ENCODE assay signal across 7 cellular contexts in genomic region chr3:49804141-49805041, GRCh38. TPM values are rescaled to one million over a fixed set of nuclear protein-coding genes. Genes with fewer than 3 reads are reported as not detected.
A peak's percentile ranks its signal among the peaks of the same experiment; 100 is the strongest.
DNase-seq lines count a peak whose midpoint lies in the region; ATAC-seq, FAIRE-seq and TF ChIP-seq lines count a peak whose summit lies in the region.
"Had no signal": no experiment of that assay in that cellular context is flagged by ENCODE, and none has a peak within 500 bp of the region (broad histone marks: within the 10 kb centered on the region; RNA-seq: fewer than 3 reads in every experiment).

No MANE protein-coding gene starts in this region.

- no peak overlapping the region for H3K27ac ChIP-seq in HUES6 (ENCODE audit: low read depth, low read length)
- H3K27ac ChIP-seq in parathyroid adenoma: peak overlapping the region; percentile 78

- no peak for ATAC-seq in HG03196 (IDR thresholded peaks at IDR 0.05; ENCODE audit: unreplicated experiment)

- peak overlapping the region; percentile 100 for H3K4me2 ChIP-seq in parathyroid adenoma (ENCODE audit: low read length)

- H3K27me3 ChIP-seq in HUES6 (ENCODE audit: control insufficient read depth, insufficient read depth, low read length) (peaks cover 47% of the 10 kb centered on the region), parathyroid adenoma (ENCODE audit: control insufficient read depth, insufficient read depth, low read length) (no peaks in the 10 kb centered on the region)

- DNase-seq in chondrocyte (ENCODE audit: low spot score) (no peak), urothelium cell line (ENCODE audit: low spot score) (no peak), NCI-H526 (lab: John Stamatoyannopoulos, UW) (no peak)

- H3K4me1 ChIP-seq in HUES6 (ENCODE audit: control insufficient read depth, insufficient read depth, low read length) (peaks cover 29% of the 10 kb centered on the region), parathyroid adenoma (peaks cover 2% of the 10 kb centered on the region)

- H3K4me1 Mint-ChIP-seq in chondrocyte (ENCODE audit: low read depth): peaks cover 55% of the 10 kb centered on the region

- H3K36me3 Mint-ChIP-seq in chondrocyte (ENCODE audit: low read depth): no peaks in the 10 kb centered on the region

- H3K4me3 ChIP-seq in HUES6 (ENCODE audit: low read depth, low read length) (peak overlapping the region; percentile 95; the same call in 1 of the 2 replicates), parathyroid adenoma (ENCODE audit: low read depth, low read length) (peak overlapping the region; percentile 77)

- H3K36me3 ChIP-seq in HUES6 (ENCODE audit: control insufficient read depth, insufficient read depth, low read length) (no peaks in the 10 kb centered on the region), parathyroid adenoma (ENCODE audit: control insufficient read depth, insufficient read depth, low read length) (no peaks in the 10 kb centered on the region)

- no peak for FAIRE-seq in urothelium cell line (lab: Jason Lieb, UNC)

- H2AFZ ChIP-seq in parathyroid adenoma: peak overlapping the region; percentile 99

- no peak for TF ChIP-seq CTCF in chondrocyte (IDR thresholded peaks at IDR 0.05)
- TF ChIP-seq CTCF in parathyroid adenoma (IDR thresholded peaks at IDR 0.05): no peak

- H3K4me3 Mint-ChIP-seq in chondrocyte (ENCODE audit: unreplicated experiment): peak overlapping the region; percentile 86

- H3K9ac ChIP-seq in HUES6 (ENCODE audit: low read length) (no peak overlapping the region), parathyroid adenoma (no peak overlapping the region)

- H3K27ac Mint-ChIP-seq in chondrocyte (ENCODE audit: unreplicated experiment): peak overlapping the region; percentile 92

- H3K9me3 ChIP-seq in HUES6 (ENCODE audit: control insufficient read depth, insufficient read depth, low read depth, low read length) (no peaks in the 10 kb centered on the region), parathyroid adenoma (ENCODE audit: control insufficient read depth, low read length) (no peaks in the 10 kb centered on the region)

- no peaks in the 10 kb centered on the region for H3K9me3 Mint-ChIP-seq in chondrocyte (ENCODE audit: low read depth)

- H3K27me3 Mint-ChIP-seq in chondrocyte (ENCODE audit: low read depth): peaks cover 2% of the 10 kb centered on the region

- no peaks in the 10 kb centered on the region for H3K79me2 ChIP-seq in parathyroid adenoma

RNA-seq across cellular contexts. Expression of gene INKA1, which starts 1.3 kb away (rescaled TPM):
- 4.1 to 7.9 TPM (median 7.9 TPM) in 3 replicates for total RNA-seq in chondrocyte

RNA-seq across cellular contexts. Expression of gene CDHR4, which starts 4.7 kb away (rescaled TPM):
- total RNA-seq in chondrocyte: not detected in 3 replicates
- total RNA-seq: HT1080 had no signal

RNA-seq across cellular contexts. Expression of gene UBA7, which starts 9.4 kb away (rescaled TPM):
- total RNA-seq in chondrocyte: 25.6 to 45.3 TPM (median 26.3 TPM) in 3 replicates

RNA-seq across cellular contexts. Expression of gene IP6K1, which starts 18.0 kb away (rescaled TPM):
- total RNA-seq in chondrocyte: 38.9 to 44.4 TPM (median 40.1 TPM) in 3 replicates

RNA-seq across cellular contexts. Expression of gene TRAIP, which starts 52.0 kb away (rescaled TPM):
- 2.3 to 5.9 TPM (median 2.7 TPM) in 3 replicates for total RNA-seq in chondrocyte
